In genomic region chr16:30669026-30670000, GRCh38 we compare ENCODE assay signal across 16 cellular contexts.
"Had no signal": no experiment of that assay in that cellular context is flagged by ENCODE, and none has a peak within 500 bp of the region (broad histone marks: within the 10 kb centered on the region; RNA-seq: fewer than 3 reads in every experiment).

No MANE protein-coding gene starts in this region.

- FAIRE-seq: frontal cortex, urothelium cell line had no signal

- H3K9me3 ChIP-seq: lower lobe of right lung, psoas muscle, sigmoid colon, spleen, tibial artery had no signal

- H3K4me1 ChIP-seq: lower lobe of right lung had no signal

- H3K27me3 ChIP-seq: brain microvascular endothelial cell, sigmoid colon, spleen, tibial artery had no signal

- DNase-seq: activated CD4-positive, CD25-positive, alpha-beta regulatory T cell treated with anti-CD3 and anti-CD28 coated beads, Interleukin-2, amount 50 U/mL, for 72 hours; activated naive CD4-positive, alpha-beta T cell treated with Interleukin-2 at 50 U/mL for 16 hours; anterior cingulate cortex; brain microvascular endothelial cell; effector memory CD4-positive, alpha-beta T cell; head of caudate nucleus; lower lobe of right lung; psoas muscle; sigmoid colon; spleen; T-helper 9 cell; tibial artery had no signal

- ATAC-seq: activated T-helper 17 cell treated with anti-CD3 and anti-CD28 coated beads, Interleukin-2, amount 50 U/mL, for 72 hours had no signal

- H3K27ac ChIP-seq: brain microvascular endothelial cell, epithelial cell of prostate, lower lobe of right lung, psoas muscle, sigmoid colon, tibial artery had no signal

- H3K27me3 Mint-ChIP-seq: activated T-helper 17 cell treated with anti-CD3 and anti-CD28 coated beads, Interleukin-2, amount 50 U/mL, for 72 hours had no signal

- H3K4me3 ChIP-seq: lower lobe of right lung, psoas muscle, sigmoid colon, spleen, tibial artery had no signal

- H3K4me3 Mint-ChIP-seq: activated T-helper 17 cell treated with anti-CD3 and anti-CD28 coated beads, Interleukin-2, amount 50 U/mL, for 72 hours had no signal

- H3K9me3 Mint-ChIP-seq: activated T-helper 17 cell treated with anti-CD3 and anti-CD28 coated beads, Interleukin-2, amount 50 U/mL, for 72 hours had no signal
